In genomic region chr9:127976498-127976897, GRCh38 we compare ENCODE assay signal across 7 cellular contexts. TPM values are rescaled to one million over a fixed set of nuclear protein-coding genes. Genes with fewer than 3 reads are reported as not detected.
DNase-seq lines count a peak whose midpoint lies in the region; TF ChIP-seq lines count a peak whose summit lies in the region.

No MANE protein-coding gene starts in this region.

- peak overlapping the region; percentile 91 for H3K27ac ChIP-seq in KOPT-K1 (ENCODE audit: low read depth, low read length, poor library complexity, severe bottlenecking)
- peak overlapping the region; percentile 58 to 100 (median 97) for H3K27ac ChIP-seq in dorsolateral prefrontal cortex
- peak overlapping the region in 16 of 21 experiments; percentile 12 to 93 (median 89) for H3K27ac ChIP-seq in skin epidermis

- H3K9me3 ChIP-seq in KOPT-K1 (ENCODE audit: insufficient read depth, low read length, poor library complexity, severe bottlenecking) = no peaks in the 10 kb centered on the region

- no peak for TF ChIP-seq CTCF in dorsolateral prefrontal cortex (IDR thresholded peaks at IDR 0.05 in 54 of 56, conservative IDR thresholded peaks at IDR 0.05 in 2 of 56; ENCODE audit: low read depth in 1 of 56, partially characterized antibody in 56 of 56)

- H3K27me3 ChIP-seq in dorsolateral prefrontal cortex = no peaks in the 10 kb centered on the region

- H3K4me3 ChIP-seq in dorsolateral prefrontal cortex (peak overlapping the region; percentile 69 to 99 (median 90)), skin epidermis (peak overlapping the region in 4 of 7 experiments; percentile 4 to 78 (median 68))

- H3K36me3 ChIP-seq in KOPT-K1 (ENCODE audit: insufficient read depth, low read length) = peaks cover 15% of the 10 kb centered on the region; the same call in 1 of the 2 replicates

- peak; percentile 53 for DNase-seq in NCI-H526 treated with DMSO at 0.1 percent for 48 hours (lab: John Stamatoyannopoulos, UW)
- DNase-seq in dorsolateral prefrontal cortex = peak in 3 of 10 donors; percentile 33 to 65 (median 36)
- no peak for DNase-seq in NCI-H82 treated with DMSO at 0.1 percent for 48 hours (lab: John Stamatoyannopoulos, UW; ENCODE audit: unreplicated experiment)
- no peak for DNase-seq in medulla oblongata (ENCODE audit: extremely low spot score)
- DNase-seq in activated gamma-delta T cell (lab: John Stamatoyannopoulos, UW) = no peak

- intact Hi-C loops in dorsolateral prefrontal cortex (cut with DNase I) = no loop called here

RNA-seq across cellular contexts. Expression of gene EEIG1, which starts 4.3 kb away (rescaled TPM):
- total RNA-seq in dorsolateral prefrontal cortex = 100 to 1,000 TPM in 117 of 120 experiments, 10 to 100 TPM in 3; 73.1 to 300 (median 141) TPM

RNA-seq across cellular contexts. Expression of gene DPM2, which starts 38.8 kb away (rescaled TPM):
- 10 to 100 TPM; 23.7 to 41.9 (median 31.9) TPM for total RNA-seq in dorsolateral prefrontal cortex

RNA-seq across cellular contexts. Expression of gene PIP5KL1, which starts 45.9 kb away (rescaled TPM):
- total RNA-seq in dorsolateral prefrontal cortex = 10 to 100 TPM in 5 of 120 experiments, 1 to 10 TPM in 115; 1.2 to 13.2 (median 5.0) TPM

RNA-seq across cellular contexts. Expression of gene ST6GALNAC4, which starts 59.7 kb away (rescaled TPM):
- 10 to 100 TPM; 13.2 to 58.0 (median 23.6) TPM for total RNA-seq in dorsolateral prefrontal cortex
